In the genomic region with DNA sequence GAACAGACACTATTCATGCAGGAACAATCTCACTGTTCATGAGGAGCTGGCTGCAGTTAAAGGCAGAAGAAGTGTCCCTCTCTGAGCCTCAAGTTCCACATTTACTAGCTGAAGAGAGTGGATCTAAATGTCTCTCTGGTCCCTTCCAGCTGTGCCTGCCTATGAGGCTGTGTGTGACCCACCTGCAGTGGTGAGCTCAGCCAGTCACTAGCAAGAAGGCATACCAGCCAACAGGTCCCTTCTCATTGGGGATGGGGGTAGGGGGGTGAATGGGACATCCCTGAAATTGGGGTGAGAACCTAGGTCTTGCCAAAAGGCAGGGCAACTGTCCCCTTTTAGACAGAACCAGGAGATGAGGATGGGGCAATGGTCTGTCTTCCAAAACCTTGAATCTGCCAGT, we compare ENCODE assay signal across 1 cellular context.
TF ChIP-seq lines count a peak whose summit lies in the region.

No MANE protein-coding gene starts in this region.

TF ChIP-seq in GM23338, 12 proteins besides CTCF, POLR2A, EP300 and RAD21 (continued from another document):
- TF ChIP-seq, protein P1, sequence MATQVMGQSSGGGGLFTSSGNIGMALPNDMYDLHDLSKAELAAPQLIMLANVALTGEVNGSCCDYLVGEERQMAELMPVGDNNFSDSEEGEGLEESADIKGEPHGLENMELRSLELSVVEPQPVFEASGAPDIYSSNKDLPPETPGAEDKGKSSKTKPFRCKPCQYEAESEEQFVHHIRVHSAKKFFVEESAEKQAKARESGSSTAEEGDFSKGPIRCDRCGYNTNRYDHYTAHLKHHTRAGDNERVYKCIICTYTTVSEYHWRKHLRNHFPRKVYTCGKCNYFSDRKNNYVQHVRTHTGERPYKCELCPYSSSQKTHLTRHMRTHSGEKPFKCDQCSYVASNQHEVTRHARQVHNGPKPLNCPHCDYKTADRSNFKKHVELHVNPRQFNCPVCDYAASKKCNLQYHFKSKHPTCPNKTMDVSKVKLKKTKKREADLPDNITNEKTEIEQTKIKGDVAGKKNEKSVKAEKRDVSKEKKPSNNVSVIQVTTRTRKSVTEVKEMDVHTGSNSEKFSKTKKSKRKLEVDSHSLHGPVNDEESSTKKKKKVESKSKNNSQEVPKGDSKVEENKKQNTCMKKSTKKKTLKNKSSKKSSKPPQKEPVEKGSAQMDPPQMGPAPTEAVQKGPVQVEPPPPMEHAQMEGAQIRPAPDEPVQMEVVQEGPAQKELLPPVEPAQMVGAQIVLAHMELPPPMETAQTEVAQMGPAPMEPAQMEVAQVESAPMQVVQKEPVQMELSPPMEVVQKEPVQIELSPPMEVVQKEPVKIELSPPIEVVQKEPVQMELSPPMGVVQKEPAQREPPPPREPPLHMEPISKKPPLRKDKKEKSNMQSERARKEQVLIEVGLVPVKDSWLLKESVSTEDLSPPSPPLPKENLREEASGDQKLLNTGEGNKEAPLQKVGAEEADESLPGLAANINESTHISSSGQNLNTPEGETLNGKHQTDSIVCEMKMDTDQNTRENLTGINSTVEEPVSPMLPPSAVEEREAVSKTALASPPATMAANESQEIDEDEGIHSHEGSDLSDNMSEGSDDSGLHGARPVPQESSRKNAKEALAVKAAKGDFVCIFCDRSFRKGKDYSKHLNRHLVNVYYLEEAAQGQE (IDR thresholded peaks at IDR 0.05; ENCODE audit: unreplicated experiment), result no peak
- TF ChIP-seq, protein P2, sequence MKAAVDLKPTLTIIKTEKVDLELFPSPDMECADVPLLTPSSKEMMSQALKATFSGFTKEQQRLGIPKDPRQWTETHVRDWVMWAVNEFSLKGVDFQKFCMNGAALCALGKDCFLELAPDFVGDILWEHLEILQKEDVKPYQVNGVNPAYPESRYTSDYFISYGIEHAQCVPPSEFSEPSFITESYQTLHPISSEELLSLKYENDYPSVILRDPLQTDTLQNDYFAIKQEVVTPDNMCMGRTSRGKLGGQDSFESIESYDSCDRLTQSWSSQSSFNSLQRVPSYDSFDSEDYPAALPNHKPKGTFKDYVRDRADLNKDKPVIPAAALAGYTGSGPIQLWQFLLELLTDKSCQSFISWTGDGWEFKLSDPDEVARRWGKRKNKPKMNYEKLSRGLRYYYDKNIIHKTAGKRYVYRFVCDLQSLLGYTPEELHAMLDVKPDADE (IDR thresholded peaks at IDR 0.05), result no peak
TF ChIP-seq in GM23338: peak in this region for 0.
